ENCODE assay signal across 8 cellular contexts in the genomic region with DNA sequence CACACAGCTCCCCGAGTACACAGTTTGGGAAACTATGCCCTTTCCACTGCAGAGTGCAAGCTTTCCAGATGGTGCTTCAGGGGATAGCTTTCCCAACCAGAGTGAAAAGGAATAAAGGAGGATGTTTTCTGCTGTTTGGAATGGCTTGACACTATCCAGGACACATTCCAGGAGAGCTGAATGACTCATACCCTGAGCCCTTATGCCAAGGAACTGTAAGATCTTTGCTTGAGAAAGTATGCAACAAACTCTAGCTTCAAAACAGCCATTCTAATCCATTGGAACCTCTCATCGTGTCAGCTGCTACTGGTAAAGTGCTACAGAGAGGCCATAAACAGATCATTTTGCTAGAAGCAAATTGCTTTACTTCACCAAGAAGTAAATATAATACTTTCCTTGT. TPM values are rescaled to one million over a fixed set of nuclear protein-coding genes. Genes with fewer than 3 reads are reported as not detected.
DNase-seq lines count a peak whose midpoint lies in the region; ATAC-seq and TF ChIP-seq lines count a peak whose summit lies in the region.

No MANE protein-coding gene starts in this region.

- H3K9me3 ChIP-seq in AG04450 (ENCODE audit: control insufficient read depth, insufficient read depth, low read length) (no peaks in the 10 kb centered on the region), PC-3 (ENCODE audit: low read length) (no peaks in the 10 kb centered on the region), esophagus muscularis mucosa (no peaks in the 10 kb centered on the region)

- CTCF ChIA-PET in AG04450 (lab: Charles Lee) (interaction anchor here (0.5 to 2.4 kb wide), 10 partner anchors 14 to 194 kb away, joined by 3 to 11 read pairs (median 4); no protein-coding TSS in a partner anchor), PC-3 (lab: Charles Lee) (interaction anchor here (0.9 to 1.1 kb wide), 2 partner anchors 15 to 30 kb away, joined by 4 to 5 read pairs; no protein-coding TSS in a partner anchor)

- H3K27me3 Mint-ChIP-seq in nephron (ENCODE audit: low read depth) (no peaks in the 10 kb centered on the region), glutamatergic neuron (ENCODE audit: unreplicated experiment) (no peaks in the 10 kb centered on the region)

- H3K36me3 ChIP-seq in PC-3 (ENCODE audit: low read depth, low read length), result peaks cover 6% of the 10 kb centered on the region
- peaks cover 0 to 20% (median 5%) of the 10 kb centered on the region in 4 donors for H3K36me3 ChIP-seq in esophagus muscularis mucosa

- TF ChIP-seq CTCF in AG04450 (IDR thresholded peaks at IDR 0.05; ENCODE audit: low read depth, low read length) (no peak), PC-3 (conservative IDR thresholded peaks at IDR 0.05; ENCODE audit: low read depth, low read length) (no peak), esophagus muscularis mucosa (IDR thresholded peaks at IDR 0.05) (peak in 1 of 3 experiments; percentile 8), nephron (IDR thresholded peaks at IDR 0.05; ENCODE audit: unreplicated experiment in 3 of 3) (no peak), glutamatergic neuron (IDR thresholded peaks at IDR 0.05; ENCODE audit: partially characterized antibody, unreplicated experiment) (no peak)

- ATAC-seq in PC-3, result peak; percentile 96

- peak overlapping the region in 1 of 3 experiments; percentile 22 for H3K4me3 Mint-ChIP-seq in nephron
- H3K4me3 Mint-ChIP-seq in glutamatergic neuron (ENCODE audit: unreplicated experiment), result no peak overlapping the region

- peak overlapping the region; percentile 37 for H3K4me2 ChIP-seq in PC-3 (ENCODE audit: low read length)

- BruUV-seq in PC-3 (replicated peaks; lab: Mats Ljungman, UMichigan), result no TSS peak

- H3K36me3 Mint-ChIP-seq in nephron (ENCODE audit: low read depth) (peaks cover 42% of the 10 kb centered on the region), glutamatergic neuron (ENCODE audit: unreplicated experiment) (no peaks in the 10 kb centered on the region)

- H3K27ac ChIP-seq in AG04450 (ENCODE audit: low read depth, low read length) (peak overlapping the region; percentile 85), PC-3 (ENCODE audit: low read length) (no peak overlapping the region), esophagus muscularis mucosa (replicated peaks in 1 of 4) (peak overlapping the region; percentile 87 to 90 (median 88))

- H3K4me1 Mint-ChIP-seq in nephron, result peaks cover 25% of the 10 kb centered on the region
- peaks cover 2% of the 10 kb centered on the region for H3K4me1 Mint-ChIP-seq in glutamatergic neuron (ENCODE audit: low read depth, unreplicated experiment)

- H3K27ac Mint-ChIP-seq in nephron (peak overlapping the region; percentile 53 to 94 (median 90)), glutamatergic neuron (ENCODE audit: unreplicated experiment) (no peak overlapping the region)

- H3K9me3 Mint-ChIP-seq in nephron, result no peaks in the 10 kb centered on the region
- no peaks in the 10 kb centered on the region for H3K9me3 Mint-ChIP-seq in glutamatergic neuron (ENCODE audit: unreplicated experiment)

- TF ChIP-seq EP300 in esophagus muscularis mucosa (IDR thresholded peaks at IDR 0.05), result peak; percentile 57

- peaks cover 14% of the 10 kb centered on the region for H3K4me1 ChIP-seq in PC-3 (ENCODE audit: insufficient read depth, low read length)
- H3K4me1 ChIP-seq in esophagus muscularis mucosa, result peaks cover 53 to 76% (median 71%) of the 10 kb centered on the region in 4 donors

- no peak for TF ChIP-seq POLR2A in esophagus muscularis mucosa (IDR thresholded peaks at IDR 0.05; ENCODE audit: low read depth)

- H3K27me3 ChIP-seq in AG04450 (ENCODE audit: control insufficient read depth, insufficient read depth, low read length) (no peaks in the 10 kb centered on the region), PC-3 (ENCODE audit: low read length) (no peaks in the 10 kb centered on the region), esophagus muscularis mucosa (no peaks in the 10 kb centered on the region)

- no peaks in the 10 kb centered on the region for H3K9me2 ChIP-seq in PC-3 (replicated peaks; ENCODE audit: low read length)

- POLR2A ChIA-PET in AG04450 (lab: Yijun Ruan, JAX), result interaction anchor here (0.5 to 1.5 kb wide), 11 partner anchors 11 to 136 kb away, joined by 3 to 9 read pairs (median 4); a partner anchor contains a TSS
- POLR2A ChIA-PET in PC-3 (lab: Charles Lee; ENCODE audit: unreplicated experiment), result interaction anchor here (0.7 kb wide), 1 partner anchor 15 kb away, joined by 4 read pairs; no protein-coding TSS in a partner anchor

- H3K4me3 ChIP-seq in AG04450 (ENCODE audit: low read depth, low read length) (no peak overlapping the region), PC-3 (ENCODE audit: low read length) (no peak overlapping the region), esophagus muscularis mucosa (peak overlapping the region in 3 of 4 donors; percentile 26 to 40 (median 26))

- no peaks in the 10 kb centered on the region for H4K20me1 ChIP-seq in PC-3 (ENCODE audit: low read length)

- H3F3A ChIP-seq in PC-3 (ENCODE audit: low read length, unreplicated experiment), result no peaks in the 10 kb centered on the region

- no peak overlapping the region for H2AFZ ChIP-seq in PC-3 (ENCODE audit: low read length)

- H3K9ac ChIP-seq in PC-3 (ENCODE audit: low read length), result no peak overlapping the region

- DNase-seq in AG04450 (ENCODE audit: low read depth, low spot score), result peak; percentile 93
- peak; percentile 75 for DNase-seq in PC-3
- DNase-seq in esophagus muscularis mucosa (ENCODE audit: extremely low spot score), result peak; percentile 94
- DNase-seq in DMS153 treated with DMSO at 0.1 percent for 48 hours (lab: John Stamatoyannopoulos, UW; ENCODE audit: unreplicated experiment), result no peak
- DNase-seq in activated T-cell treated with anti-CD3 and anti-CD28 coated beads, Interleukin-2, amount 50 U/mL, for 1 hour, result no peak
- no peak for DNase-seq in NCI-H748 (lab: John Stamatoyannopoulos, UW; ENCODE audit: unreplicated experiment)
- no peak for DNase-seq in glutamatergic neuron

- 26% methylated on average over 2 of the region's 2 CpGs for WGBS in esophagus muscularis mucosa

- intact Hi-C loops in PC-3 (cut with micrococcal nuclease), result no loop called here
- intact Hi-C loops in esophagus muscularis mucosa (cut with DNase I), result no loop called here

- no peaks in the 10 kb centered on the region for H3K79me2 ChIP-seq in PC-3 (ENCODE audit: low read length)

RNA-seq across cellular contexts. Expression of a gene that starts 33.6 kb away (rescaled TPM):
- 38.8 and 42.8 TPM in 2 replicates for polyA plus RNA-seq in AG04450 (2011; rRNA removed)
- polyA minus RNA-seq in AG04450 (2011; rRNA and poly(A)+ RNA removed), result 67.3 and 83.3 TPM in 2 replicates
- 18.5 and 29.4 TPM in 2 replicates for total RNA-seq in PC-3 (2014; rRNA removed)
- total RNA-seq in esophagus muscularis mucosa, result 10 to 100 TPM; 28.2 to 41.0 (median 36.7) TPM
- total RNA-seq in glutamatergic neuron (ENCODE audit: unreplicated experiment), result 80.5 TPM

Comparison
In these comparisons a context has a peak if more than half of its experiments do, and no peak if none do; other contexts are left out.
1. DNase-seq: peak in AG04450 (single experiment), PC-3 (single experiment) and esophagus muscularis mucosa (single experiment); none in DMS153 treated with DMSO at 0.1 percent for 48 hours (single experiment), activated T-cell treated with anti-CD3 and anti-CD28 coated beads, Interleukin-2, amount 50 U/mL, for 1 hour (single experiment), NCI-H748 (single experiment) and glutamatergic neuron (single experiment).
2. H3K4me3 ChIP-seq: peak in esophagus muscularis mucosa (3 of 4); none in AG04450 (single experiment) and PC-3 (single experiment).